ENCODE assay signal across 17 cellular contexts in genomic region chr5:1729641-1730486, GRCh38.
DNase-seq lines count a peak whose midpoint lies in the region; ATAC-seq and TF ChIP-seq lines count a peak whose summit lies in the region.
"Had no signal": no experiment of that assay in that cellular context is flagged by ENCODE, and none has a peak within 500 bp of the region (broad histone marks: within the 10 kb centered on the region; RNA-seq: fewer than 3 reads in every experiment).

No MANE protein-coding gene starts in this region.

- H3K4me3 ChIP-seq in neuronal stem cell (ENCODE audit: low read length in 2 of 2), result no peak overlapping the region
- no peak overlapping the region for H3K4me3 ChIP-seq in vagina
- no peak overlapping the region for H3K4me3 ChIP-seq in esophagus squamous epithelium

- H3K27ac Mint-ChIP-seq in activated naive CD8-positive, alpha-beta T cell treated with anti-CD3 and anti-CD28 coated beads, Interleukin-2, amount 10 ng/mL, durations not matched to agents 7 days and 5 days, result no peak overlapping the region
- no peak overlapping the region for H3K27ac Mint-ChIP-seq in activated naive CD8-positive, alpha-beta T cell treated with anti-CD3 and anti-CD28 coated beads, Interleukin-2, amount 50 U/mL, for 24 hours
- H3K27ac Mint-ChIP-seq: CD8-positive, alpha-beta memory T cell; stimulated activated naive B cell treated with anti-CD40 and anti-IgM and Interleukin-4, amounts not matched to agents 10 μg/mL and 1 μg/mL and 100 μg/mL, for 72 hours had no signal

- peak overlapping the region; percentile 1 for H2AK5ac ChIP-seq in neuronal stem cell (ENCODE audit: low read depth, low read length)

- peak; percentile 23 for DNase-seq in activated naive CD8-positive, alpha-beta T cell treated with anti-CD3 and anti-CD28 coated beads, Interleukin-2, amount 10 ng/mL, durations not matched to agents 7 days and 5 days
- no peak for DNase-seq in activated naive CD8-positive, alpha-beta T cell treated with anti-CD3 and anti-CD28 coated beads, Interleukin-2, amount 50 U/mL, for 24 hours
- DNase-seq in ecto neural progenitor cell (ENCODE audit: low spot score) (peak; percentile 34), neuronal stem cell (ENCODE audit: low spot score) (no peak), vagina (ENCODE audit: extremely low spot score in 2 of 2) (peak; percentile 56 to 82), UCSD-AML1 (lab: John Stamatoyannopoulos, UW; ENCODE audit: unreplicated experiment) (no peak), OCI-M2 (lab: John Stamatoyannopoulos, UW; ENCODE audit: unreplicated experiment) (no peak), esophagus squamous epithelium (lab: John Stamatoyannopoulos, UW) (no peak)
- DNase-seq: activated naive CD4-positive, alpha-beta T cell treated with Interleukin-2 at 50 U/mL for 16 hours; Kasumi-1; left colon; NCI-H1436; stimulated activated CD4-positive, alpha-beta T cell treated with anti-CD3 and anti-CD28 coated beads, Interleukin-12 subunit alpha, Interleukin-12 subunit beta, amount 100 ng/mL, for 4 hours; stimulated activated naive B cell treated with anti-CD40 and anti-IgM and Interleukin-4, amounts not matched to agents 10 μg/mL and 1 μg/mL and 100 μg/mL, for 72 hours; T-helper 1 cell had no signal

- H3K14ac ChIP-seq in neuronal stem cell (ENCODE audit: low read length), result no peak overlapping the region

- no peak overlapping the region for H2BK5ac ChIP-seq in neuronal stem cell (ENCODE audit: low read length)

- no peak overlapping the region for H2BK120ac ChIP-seq in neuronal stem cell (ENCODE audit: low read depth, low read length)

- peaks cover 0 to 5% (median 0%) of the 10 kb centered on the region in 3 experiments for H3K27me3 ChIP-seq in neuronal stem cell (ENCODE audit: control insufficient read depth in 3 of 3, insufficient read depth in 3 of 3, low read depth in 1 of 3, low read length in 3 of 3)
- H3K27me3 ChIP-seq in vagina, result no peaks in the 10 kb centered on the region
- peaks cover 0 to 49% (median 0%) of the 10 kb centered on the region in 4 donors for H3K27me3 ChIP-seq in esophagus squamous epithelium

- H3K18ac ChIP-seq in neuronal stem cell (ENCODE audit: low read length), result peak overlapping the region; percentile 11

- TF ChIP-seq POLR2A in vagina (IDR thresholded peaks at IDR 0.05) (no peak), esophagus squamous epithelium (IDR thresholded peaks at IDR 0.05) (no peak)

- H3K9me3 Mint-ChIP-seq in activated naive CD8-positive, alpha-beta T cell treated with anti-CD3 and anti-CD28 coated beads, Interleukin-2, amount 10 ng/mL, durations not matched to agents 7 days and 5 days, result no peaks in the 10 kb centered on the region
- H3K9me3 Mint-ChIP-seq in activated naive CD8-positive, alpha-beta T cell treated with anti-CD3 and anti-CD28 coated beads, Interleukin-2, amount 50 U/mL, for 24 hours, result no peaks in the 10 kb centered on the region
- H3K9me3 Mint-ChIP-seq: CD8-positive, alpha-beta memory T cell; stimulated activated naive B cell treated with anti-CD40 and anti-IgM and Interleukin-4, amounts not matched to agents 10 μg/mL and 1 μg/mL and 100 μg/mL, for 72 hours had no signal

- H4K8ac ChIP-seq in neuronal stem cell (ENCODE audit: low read depth, low read length), result no peak overlapping the region

- H2BK12ac ChIP-seq in neuronal stem cell (ENCODE audit: low read length), result no peak overlapping the region

- H3K36me3 Mint-ChIP-seq in activated naive CD8-positive, alpha-beta T cell treated with anti-CD3 and anti-CD28 coated beads, Interleukin-2, amount 10 ng/mL, durations not matched to agents 7 days and 5 days, result no peaks in the 10 kb centered on the region
- H3K36me3 Mint-ChIP-seq in activated naive CD8-positive, alpha-beta T cell treated with anti-CD3 and anti-CD28 coated beads, Interleukin-2, amount 50 U/mL, for 24 hours (ENCODE audit: low read depth), result no peaks in the 10 kb centered on the region
- H3K36me3 Mint-ChIP-seq: CD8-positive, alpha-beta memory T cell; stimulated activated naive B cell treated with anti-CD40 and anti-IgM and Interleukin-4, amounts not matched to agents 10 μg/mL and 1 μg/mL and 100 μg/mL, for 72 hours had no signal

- no peaks in the 10 kb centered on the region for H3K9me3 ChIP-seq in neuronal stem cell (replicated peaks in 1 of 2; ENCODE audit: control insufficient read depth in 2 of 2, insufficient read depth in 1 of 2, low read depth in 1 of 2, low read length in 2 of 2)
- H3K9me3 ChIP-seq in vagina, result no peaks in the 10 kb centered on the region
- no peaks in the 10 kb centered on the region for H3K9me3 ChIP-seq in esophagus squamous epithelium

- peaks cover 0 to 11% of the 10 kb centered on the region in 2 donors for H3K4me1 ChIP-seq in neuronal stem cell (ENCODE audit: control insufficient read depth in 2 of 2, insufficient read depth in 1 of 2, low read depth in 1 of 2, low read length in 2 of 2)
- no peaks in the 10 kb centered on the region for H3K4me1 ChIP-seq in vagina
- H3K4me1 ChIP-seq in esophagus squamous epithelium, result no peaks in the 10 kb centered on the region
- H3K4me1 ChIP-seq: parathyroid adenoma had no signal

- no peak overlapping the region for H3K9ac ChIP-seq in neuronal stem cell (ENCODE audit: low read depth, low read length, poor library complexity)
- H3K9ac ChIP-seq: parathyroid adenoma had no signal

- H3K4me2 ChIP-seq in neuronal stem cell (ENCODE audit: insufficient read depth, low read length, poor library complexity, severe bottlenecking), result no peak overlapping the region

- no peak overlapping the region for H3K27ac ChIP-seq in neuronal stem cell (replicated peaks; ENCODE audit: low read length)
- H3K27ac ChIP-seq in vagina, result no peak overlapping the region
- no peak overlapping the region for H3K27ac ChIP-seq in esophagus squamous epithelium
- H3K27ac ChIP-seq: parathyroid adenoma had no signal

- WGBS in neuronal stem cell (ENCODE audit: extremely low coverage in 2 of 2, insufficient read length in 2 of 2, insufficient replicate concordance in 1 of 2), 2 donors, result no CpG with 5 or more reads among the region's 40 CpGs
- 86 to 88% methylated on average over 10 to 16 of the region's 40 CpGs for whole genome bisulfite sequencing in esophagus squamous epithelium, 2 donors

- H3K4ac ChIP-seq in neuronal stem cell (ENCODE audit: low read length), result no peak overlapping the region

- TF ChIP-seq CTCF in vagina (IDR thresholded peaks at IDR 0.05), result no peak
- TF ChIP-seq CTCF in esophagus squamous epithelium (IDR thresholded peaks at IDR 0.05), result no peak

- H2BK15ac ChIP-seq in neuronal stem cell (ENCODE audit: low read length), result no peak overlapping the region

- POLR2A ChIA-PET in activated naive CD8-positive, alpha-beta T cell treated with anti-CD3 and anti-CD28 coated beads, Interleukin-2, amount 10 ng/mL, durations not matched to agents 7 days and 5 days (lab: Charles Lee), result no interaction called here

- no peak overlapping the region for H3K4me3 Mint-ChIP-seq in activated naive CD8-positive, alpha-beta T cell treated with anti-CD3 and anti-CD28 coated beads, Interleukin-2, amount 10 ng/mL, durations not matched to agents 7 days and 5 days
- no peak overlapping the region for H3K4me3 Mint-ChIP-seq in activated naive CD8-positive, alpha-beta T cell treated with anti-CD3 and anti-CD28 coated beads, Interleukin-2, amount 50 U/mL, for 24 hours
- H3K4me3 Mint-ChIP-seq: CD8-positive, alpha-beta memory T cell; stimulated activated naive B cell treated with anti-CD40 and anti-IgM and Interleukin-4, amounts not matched to agents 10 μg/mL and 1 μg/mL and 100 μg/mL, for 72 hours had no signal

- H4K91ac ChIP-seq in neuronal stem cell (ENCODE audit: low read depth, low read length, poor library complexity), result no peak overlapping the region

- intact Hi-C loops in vagina (cut with DNase I) (no loop called here), esophagus squamous epithelium (cut with DNase I) (no loop called here)

- H3K4me1 Mint-ChIP-seq in activated naive CD8-positive, alpha-beta T cell treated with anti-CD3 and anti-CD28 coated beads, Interleukin-2, amount 10 ng/mL, durations not matched to agents 7 days and 5 days, result peaks cover 3% of the 10 kb centered on the region
- no peaks in the 10 kb centered on the region for H3K4me1 Mint-ChIP-seq in activated naive CD8-positive, alpha-beta T cell treated with anti-CD3 and anti-CD28 coated beads, Interleukin-2, amount 50 U/mL, for 24 hours

- peaks cover 1% of the 10 kb centered on the region for H3K27me3 Mint-ChIP-seq in activated naive CD8-positive, alpha-beta T cell treated with anti-CD3 and anti-CD28 coated beads, Interleukin-2, amount 10 ng/mL, durations not matched to agents 7 days and 5 days
- H3K27me3 Mint-ChIP-seq in activated naive CD8-positive, alpha-beta T cell treated with anti-CD3 and anti-CD28 coated beads, Interleukin-2, amount 50 U/mL, for 24 hours, result no peaks in the 10 kb centered on the region

- H2AFZ ChIP-seq in neuronal stem cell (ENCODE audit: low read length), result no peak overlapping the region
- H2AFZ ChIP-seq: parathyroid adenoma had no signal

- ATAC-seq in activated naive CD8-positive, alpha-beta T cell treated with anti-CD3 and anti-CD28 coated beads, Interleukin-2, amount 10 ng/mL, durations not matched to agents 7 days and 5 days (ENCODE audit: low read depth), result no peak
- no peak for ATAC-seq in activated naive CD8-positive, alpha-beta T cell treated with anti-CD3 and anti-CD28 coated beads, Interleukin-2, amount 50 U/mL, for 24 hours
- ATAC-seq: left colon; stimulated activated naive B cell treated with anti-CD40 and anti-IgM and Interleukin-4, amounts not matched to agents 10 μg/mL and 1 μg/mL and 100 μg/mL, for 72 hours had no signal

- no peak overlapping the region for H3K23ac ChIP-seq in neuronal stem cell (ENCODE audit: low read depth, low read length, poor library complexity)

- H3K36me3 ChIP-seq in neuronal stem cell (replicated peaks in 1 of 2; ENCODE audit: control insufficient read depth in 2 of 2, insufficient read depth in 2 of 2, low read length in 2 of 2), result no peaks in the 10 kb centered on the region
- H3K36me3 ChIP-seq in vagina, result no peaks in the 10 kb centered on the region
- no peaks in the 10 kb centered on the region for H3K36me3 ChIP-seq in esophagus squamous epithelium

- H3K79me1 ChIP-seq in neuronal stem cell (ENCODE audit: low read depth, low read length), result no peaks in the 10 kb centered on the region

Comparison
In these comparisons a context has a peak if more than half of its experiments do, and no peak if none do; other contexts are left out.
1. DNase-seq: peak in activated naive CD8-positive, alpha-beta T cell treated with anti-CD3 and anti-CD28 coated beads, Interleukin-2, amount 10 ng/mL, durations not matched to agents 7 days and 5 days (single experiment), ecto neural progenitor cell (single experiment) and vagina (2 of 2); none in activated naive CD8-positive, alpha-beta T cell treated with anti-CD3 and anti-CD28 coated beads, Interleukin-2, amount 50 U/mL, for 24 hours (single experiment), neuronal stem cell (single experiment), UCSD-AML1 (single experiment), OCI-M2 (single experiment) and esophagus squamous epithelium (single experiment).